In genomic region chr9:114506082-114506390, GRCh38 we compare ENCODE assay signal across 8 cellular contexts. TPM values are rescaled to one million over a fixed set of nuclear protein-coding genes. Genes with fewer than 3 reads are reported as not detected.
DNase-seq lines count a peak whose midpoint lies in the region; ATAC-seq and TF ChIP-seq lines count a peak whose summit lies in the region.

No MANE protein-coding gene starts in this region.

- no peaks in the 10 kb centered on the region; the same call in 1 of the 2 replicates for H4K20me1 ChIP-seq in PC-3 (ENCODE audit: low read length)

- H2BK12ac ChIP-seq in neuronal stem cell (ENCODE audit: low read length): no peak overlapping the region

- H3K4me2 ChIP-seq in PC-3 (ENCODE audit: low read length) (peak overlapping the region; percentile 100), neuronal stem cell (ENCODE audit: insufficient read depth, low read length, poor library complexity, severe bottlenecking) (peak overlapping the region; percentile 67)

- peak overlapping the region; percentile 90 for H3K4me3 ChIP-seq in PC-3 (ENCODE audit: low read length)
- H3K4me3 ChIP-seq in neuronal stem cell (ENCODE audit: low read length in 2 of 2): peak overlapping the region; percentile 59 to 74

- H3K9me3 Mint-ChIP-seq in CD4-positive, alpha-beta T cell: no peaks in the 10 kb centered on the region
- H3K9me3 Mint-ChIP-seq in endothelial cell (ENCODE audit: unreplicated experiment): no peaks in the 10 kb centered on the region

- H3K27me3 ChIP-seq in CD4-positive, alpha-beta T cell (ENCODE audit: control insufficient read depth, insufficient read depth, low read length): peaks cover 5% of the 10 kb centered on the region
- no peaks in the 10 kb centered on the region for H3K27me3 ChIP-seq in PC-3 (ENCODE audit: low read length)
- H3K27me3 ChIP-seq in neuronal stem cell (ENCODE audit: control insufficient read depth in 3 of 3, insufficient read depth in 3 of 3, low read depth in 1 of 3, low read length in 3 of 3): peaks cover 0 to 24% (median 3%) of the 10 kb centered on the region in 3 experiments

- H3K4ac ChIP-seq in neuronal stem cell (ENCODE audit: low read length): no peak overlapping the region

- no peak overlapping the region for H3K18ac ChIP-seq in neuronal stem cell (ENCODE audit: low read length)

- no peak for TF ChIP-seq CTCF in CD4-positive, alpha-beta T cell (IDR thresholded peaks at IDR 0.05)
- TF ChIP-seq CTCF in PC-3 (conservative IDR thresholded peaks at IDR 0.05; ENCODE audit: low read depth, low read length) (no peak), endothelial cell (IDR thresholded peaks at IDR 0.05; ENCODE audit: unreplicated experiment) (no peak)

- CTCF ChIA-PET in CD4-positive, alpha-beta T cell (lab: Charles Lee): interaction anchor here (3.2 kb wide), 1 partner anchor 148 kb away, joined by 14 read pairs; no protein-coding TSS in a partner anchor
- CTCF ChIA-PET in PC-3 (lab: Charles Lee): no interaction called here

- H3K79me1 ChIP-seq in neuronal stem cell (ENCODE audit: low read depth, low read length): no peaks in the 10 kb centered on the region

- no peaks in the 10 kb centered on the region for H3F3A ChIP-seq in PC-3 (ENCODE audit: low read length, unreplicated experiment)

- no peak overlapping the region for H3K14ac ChIP-seq in neuronal stem cell (ENCODE audit: low read length)

- POLR2A ChIA-PET in CD4-positive, alpha-beta T cell (lab: Charles Lee): interaction anchor here (1.0 to 1.3 kb wide), 2 partner anchors 82 to 118 kb away, joined by 3 to 8 read pairs; partner anchors contain the start of genes AKNA and ATP6V1G1
- POLR2A ChIA-PET in PC-3 (lab: Charles Lee; ENCODE audit: unreplicated experiment): no interaction called here

- H4K91ac ChIP-seq in neuronal stem cell (ENCODE audit: low read depth, low read length, poor library complexity): no peak overlapping the region

- H2AK5ac ChIP-seq in neuronal stem cell (ENCODE audit: low read depth, low read length): no peak overlapping the region

- H3K9me2 ChIP-seq in PC-3 (replicated peaks; ENCODE audit: low read length): no peaks in the 10 kb centered on the region

- peak overlapping the region; percentile 89 for H3K4me3 Mint-ChIP-seq in CD4-positive, alpha-beta T cell
- peak overlapping the region; percentile 92 for H3K4me3 Mint-ChIP-seq in endothelial cell (ENCODE audit: unreplicated experiment)

- H3K36me3 ChIP-seq in PC-3 (ENCODE audit: low read depth, low read length) (no peaks in the 10 kb centered on the region), neuronal stem cell (replicated peaks in 1 of 2; ENCODE audit: control insufficient read depth in 2 of 2, insufficient read depth in 2 of 2, low read length in 2 of 2) (no peaks in the 10 kb centered on the region)

- no CpG with 5 or more reads among the region's 7 CpGs for WGBS in neuronal stem cell (ENCODE audit: extremely low coverage in 2 of 2, insufficient read length in 2 of 2, insufficient replicate concordance in 1 of 2), 2 donors

- peaks cover 22% of the 10 kb centered on the region for H3K4me1 ChIP-seq in PC-3 (ENCODE audit: insufficient read depth, low read length)
- peaks cover 17 to 24% of the 10 kb centered on the region in 2 donors for H3K4me1 ChIP-seq in neuronal stem cell (ENCODE audit: control insufficient read depth in 2 of 2, insufficient read depth in 1 of 2, low read depth in 1 of 2, low read length in 2 of 2)

- no peak overlapping the region for H2BK15ac ChIP-seq in neuronal stem cell (ENCODE audit: low read length)

- peaks cover 37% of the 10 kb centered on the region for H3K4me1 Mint-ChIP-seq in CD4-positive, alpha-beta T cell (ENCODE audit: low read depth)
- no peaks in the 10 kb centered on the region for H3K4me1 Mint-ChIP-seq in endothelial cell (ENCODE audit: unreplicated experiment)

- H3K27ac Mint-ChIP-seq in CD4-positive, alpha-beta T cell: peak overlapping the region; percentile 80
- H3K27ac Mint-ChIP-seq in endothelial cell (ENCODE audit: unreplicated experiment): peak overlapping the region; percentile 92

- H2AFZ ChIP-seq in PC-3 (ENCODE audit: low read length) (peak overlapping the region; percentile 93), neuronal stem cell (ENCODE audit: low read length) (peak overlapping the region; percentile 84)

- no peak overlapping the region for H3K27ac ChIP-seq in CD4-positive, alpha-beta T cell (ENCODE audit: low read depth, low read length)
- H3K27ac ChIP-seq in PC-3 (ENCODE audit: low read length) (peak overlapping the region; percentile 36), neuronal stem cell (replicated peaks; ENCODE audit: low read length) (no peak overlapping the region)

- H3K27me3 Mint-ChIP-seq in CD4-positive, alpha-beta T cell: peaks cover 30% of the 10 kb centered on the region
- peaks cover 20% of the 10 kb centered on the region for H3K27me3 Mint-ChIP-seq in endothelial cell (ENCODE audit: unreplicated experiment)

- H3K9ac ChIP-seq in PC-3 (ENCODE audit: low read length): peak overlapping the region; percentile 84
- H3K9ac ChIP-seq in neuronal stem cell (ENCODE audit: low read depth, low read length, poor library complexity): no peak overlapping the region

- BruUV-seq in PC-3 (replicated peaks; lab: Mats Ljungman, UMichigan): no TSS peak

- no peak overlapping the region for H3K23ac ChIP-seq in neuronal stem cell (ENCODE audit: low read depth, low read length, poor library complexity)

- DNase-seq in CD4-positive, alpha-beta T cell: no peak
- DNase-seq in PC-3 (no peak), endothelial cell (ENCODE audit: low spot score) (no peak), neuronal stem cell (ENCODE audit: low spot score) (no peak), cerebellum (ENCODE audit: low spot score) (no peak), UCSD-AML1 (lab: John Stamatoyannopoulos, UW; ENCODE audit: unreplicated experiment) (no peak)

- H3K36me3 Mint-ChIP-seq in CD4-positive, alpha-beta T cell (ENCODE audit: low read depth): no peaks in the 10 kb centered on the region
- peaks cover 5% of the 10 kb centered on the region for H3K36me3 Mint-ChIP-seq in endothelial cell (ENCODE audit: low read depth, unreplicated experiment)

- no peaks in the 10 kb centered on the region for H3K9me3 ChIP-seq in CD4-positive, alpha-beta T cell (ENCODE audit: control insufficient read depth, low read length)
- no peaks in the 10 kb centered on the region for H3K9me3 ChIP-seq in PC-3 (ENCODE audit: low read length)
- H3K9me3 ChIP-seq in neuronal stem cell (replicated peaks in 1 of 2; ENCODE audit: control insufficient read depth in 2 of 2, insufficient read depth in 1 of 2, low read depth in 1 of 2, low read length in 2 of 2): no peaks in the 10 kb centered on the region

- H2BK5ac ChIP-seq in neuronal stem cell (ENCODE audit: low read length): no peak overlapping the region

- H4K8ac ChIP-seq in neuronal stem cell (ENCODE audit: low read depth, low read length): no peak overlapping the region

- no peak for ATAC-seq in CD4-positive, alpha-beta T cell (ENCODE audit: poor library complexity)
- ATAC-seq in PC-3: no peak
- ATAC-seq in HG02798 (IDR thresholded peaks at IDR 0.05; ENCODE audit: poor library complexity, unreplicated experiment): no peak
- ATAC-seq in GM18858 (IDR thresholded peaks at IDR 0.05; ENCODE audit: unreplicated experiment): no peak

- H2BK120ac ChIP-seq in neuronal stem cell (ENCODE audit: low read depth, low read length): no peak overlapping the region

- H3K79me2 ChIP-seq in PC-3 (ENCODE audit: low read length): peaks cover 39% of the 10 kb centered on the region

- intact Hi-C loops in CD4-positive, alpha-beta T cell (cut with DNase I, micrococcal nuclease): loop anchor here in 1 of 2 experiments (2.0 to 10.0 kb wide), 5 partner anchors 69 to 399 kb away; partner anchors contain the start of gene ATP6V1G1
- intact Hi-C loops in PC-3 (cut with micrococcal nuclease): no loop called here

RNA-seq across cellular contexts. Expression of gene WHRN, which starts 0.8 kb away (rescaled TPM):
- 10 to 100 TPM; 19.9 to 20.5 TPM for total RNA-seq in CD4-positive, alpha-beta T cell
- total RNA-seq in PC-3 (2014; rRNA removed): 10.5 and 15.3 TPM in 2 replicates
- total RNA-seq in endothelial cell (ENCODE audit: unreplicated experiment): 4.1 TPM
- polyA plus RNA-seq in neuronal stem cell (2013, experiment 1 of 2): 13.8 TPM
- polyA plus RNA-seq in neuronal stem cell (2013, experiment 2 of 2): 14.4 TPM
- 7.7 TPM for total RNA-seq in cerebellum
